Comparison of ENCODE assay signal across 8 cellular contexts in genomic region chr3:172751188-172751571, GRCh38. TPM values are rescaled to one million over a fixed set of nuclear protein-coding genes. Genes with fewer than 3 reads are reported as not detected.
DNase-seq lines count a peak whose midpoint lies in the region; ATAC-seq and TF ChIP-seq lines count a peak whose summit lies in the region.

No MANE protein-coding gene starts in this region.

- H3K27ac ChIP-seq in thyroid gland, result peak overlapping the region in 2 of 3 donors; percentile 11 to 57

- ATAC-seq in left lobe of liver, result peak; percentile 25

- H3K27ac Mint-ChIP-seq in activated CD4-positive, alpha-beta T cell treated with anti-CD3 and anti-CD28 coated beads, Interleukin-2, amount 10 ng/mL, durations not matched to agents 7 days and 5 days, result peak overlapping the region; percentile 99
- H3K27ac Mint-ChIP-seq in HFFc6 (peak overlapping the region; percentile 96), MCF 10A (ENCODE audit: low read depth, unreplicated experiment) (peak overlapping the region; percentile 89)

- CTCF ChIA-PET in activated CD4-positive, alpha-beta T cell treated with anti-CD3 and anti-CD28 coated beads, Interleukin-2, amount 10 ng/mL, durations not matched to agents 7 days and 5 days (lab: Charles Lee), result interaction anchor here (0.6 to 2.3 kb wide), 8 partner anchors 15 to 448 kb away, joined by 3 to 11 read pairs (median 3); partner anchors contain the start of genes NCEH1 and TNFSF10
- CTCF ChIA-PET in MCF 10A (lab: Yijun Ruan, JAX), result interaction anchor here (0.6 to 6.5 kb wide), 11 partner anchors 20 to 424 kb away, joined by 3 to 77 read pairs (median 3); partner anchors contain the start of gene NCEH1

- peaks cover 0 to 3% of the 10 kb centered on the region in 2 donors for H3K36me3 ChIP-seq in thyroid gland

- H3K36me3 Mint-ChIP-seq in activated CD4-positive, alpha-beta T cell treated with anti-CD3 and anti-CD28 coated beads, Interleukin-2, amount 10 ng/mL, durations not matched to agents 7 days and 5 days (ENCODE audit: low read depth), result peaks cover 39% of the 10 kb centered on the region
- H3K36me3 Mint-ChIP-seq in HFFc6 (ENCODE audit: low read depth) (peaks cover 29% of the 10 kb centered on the region), MCF 10A (ENCODE audit: insufficient read depth, unreplicated experiment) (peaks cover 6% of the 10 kb centered on the region)

- peaks cover 3% of the 10 kb centered on the region for H3K27me3 Mint-ChIP-seq in activated CD4-positive, alpha-beta T cell treated with anti-CD3 and anti-CD28 coated beads, Interleukin-2, amount 10 ng/mL, durations not matched to agents 7 days and 5 days
- H3K27me3 Mint-ChIP-seq in HFFc6 (ENCODE audit: insufficient read depth) (no peaks in the 10 kb centered on the region; the same call in 1 of the 2 replicates), MCF 10A (ENCODE audit: insufficient read depth, unreplicated experiment) (no peaks in the 10 kb centered on the region)

- peak overlapping the region; percentile 57 to 74 (median 63) for H3K4me3 ChIP-seq in thyroid gland (replicated peaks in 1 of 3)

- peaks cover 45% of the 10 kb centered on the region for H3K4me1 Mint-ChIP-seq in activated CD4-positive, alpha-beta T cell treated with anti-CD3 and anti-CD28 coated beads, Interleukin-2, amount 10 ng/mL, durations not matched to agents 7 days and 5 days
- peaks cover 71% of the 10 kb centered on the region for H3K4me1 Mint-ChIP-seq in HFFc6 (ENCODE audit: low read depth)
- H3K4me1 Mint-ChIP-seq in MCF 10A (ENCODE audit: insufficient read depth, unreplicated experiment), result peaks cover 47% of the 10 kb centered on the region

- H3K27me3 ChIP-seq in thyroid gland, result no peaks in the 10 kb centered on the region

- BruUV-seq in MCF 10A (replicated peaks; lab: Mats Ljungman, UMichigan), result no TSS peak

- TF ChIP-seq POLR2A in thyroid gland (IDR thresholded peaks at IDR 0.05), result no peak

- peak; percentile 17 for DNase-seq in activated CD4-positive, alpha-beta T cell treated with anti-CD3 and anti-CD28 coated beads, Interleukin-2, amount 10 ng/mL, durations not matched to agents 7 days and 5 days
- DNase-seq in activated CD4-positive, alpha-beta T cell treated with anti-CD3 and anti-CD28 coated beads, Interleukin-2, amount 50 U/mL, for 48 hours, result no peak
- peak; percentile 3 for DNase-seq in HFFc6
- DNase-seq in NOMO-1 treated with DMSO at 0.1 percent for 48 hours (lab: John Stamatoyannopoulos, UW; ENCODE audit: unreplicated experiment), result peak; percentile 78
- DNase-seq in MCF 10A (ENCODE audit: unreplicated experiment), result peak; percentile 40
- DNase-seq in left lobe of liver (ENCODE audit: low spot score), result no peak
- no peak for DNase-seq in thyroid gland
- no peak for DNase-seq in GM19240 (ENCODE audit: insufficient read length, low spot score)

- no peaks in the 10 kb centered on the region for H3K9me3 Mint-ChIP-seq in activated CD4-positive, alpha-beta T cell treated with anti-CD3 and anti-CD28 coated beads, Interleukin-2, amount 10 ng/mL, durations not matched to agents 7 days and 5 days
- H3K9me3 Mint-ChIP-seq in HFFc6, result no peaks in the 10 kb centered on the region
- H3K9me3 Mint-ChIP-seq in MCF 10A (ENCODE audit: unreplicated experiment), result no peaks in the 10 kb centered on the region

- POLR2A ChIA-PET in activated CD4-positive, alpha-beta T cell treated with anti-CD3 and anti-CD28 coated beads, Interleukin-2, amount 10 ng/mL, durations not matched to agents 7 days and 5 days (lab: Charles Lee), result no interaction called here
- POLR2A ChIA-PET in MCF 10A (lab: Yijun Ruan, JAX), result interaction anchor here (0.7 to 6.4 kb wide), 16 partner anchors 10 to 375 kb away, joined by 3 to 89 read pairs (median 7); partner anchors contain the start of gene NCEH1

- H3K9me3 ChIP-seq in thyroid gland, result no peaks in the 10 kb centered on the region

- TF ChIP-seq CTCF in HFFc6 (IDR thresholded peaks at IDR 0.05) (no peak), MCF 10A (IDR thresholded peaks at IDR 0.05; ENCODE audit: unreplicated experiment) (no peak), thyroid gland (IDR thresholded peaks at IDR 0.05) (no peak)

- intact Hi-C loops in MCF 10A (cut with micrococcal nuclease), result no loop called here
- intact Hi-C loops in thyroid gland (cut with DNase I), result no loop called here

- WGBS in thyroid gland, 2 donors, result 1% methylated on average over 13 of the region's 13 CpGs

- H3K4me3 Mint-ChIP-seq in activated CD4-positive, alpha-beta T cell treated with anti-CD3 and anti-CD28 coated beads, Interleukin-2, amount 10 ng/mL, durations not matched to agents 7 days and 5 days, result peak overlapping the region; percentile 95
- H3K4me3 Mint-ChIP-seq in HFFc6 (peak overlapping the region; percentile 90), MCF 10A (ENCODE audit: unreplicated experiment) (peak overlapping the region; percentile 78)

- peaks cover 5 to 6% of the 10 kb centered on the region in 2 donors for H3K4me1 ChIP-seq in thyroid gland

RNA-seq across cellular contexts. Expression of gene ECT2, which starts 0.7 kb away (rescaled TPM):
- 10 to 100 TPM; 56.0 to 60.2 TPM for total RNA-seq in activated CD4-positive, alpha-beta T cell treated with anti-CD3 and anti-CD28 coated beads, Interleukin-2, amount 10 ng/mL, durations not matched to agents 7 days and 5 days
- 10 to 100 TPM; 29.1 to 62.4 (median 50.6) TPM for total RNA-seq in HFFc6 (2021; fragmentation: NEBNext Ultra II Directional; extraction: Animal tissue kit (Norgen Biotek cat#: 25700))
- 54.8 and 63.9 TPM in 2 replicates for total RNA-seq in MCF 10A (2022)
- 1.6 TPM for total RNA-seq in left lobe of liver
- total RNA-seq in thyroid gland, result 10 to 100 TPM in 1 of 4 donors, 1 to 10 TPM in 3; 6.8 to 10.7 (median 7.2) TPM

RNA-seq across cellular contexts. Expression of gene NCEH1, which starts 40.3 kb away (rescaled TPM):
- 1 to 10 TPM; 5.0 to 6.8 TPM for total RNA-seq in activated CD4-positive, alpha-beta T cell treated with anti-CD3 and anti-CD28 coated beads, Interleukin-2, amount 10 ng/mL, durations not matched to agents 7 days and 5 days
- total RNA-seq in HFFc6 (2021; fragmentation: NEBNext Ultra II Directional; extraction: Animal tissue kit (Norgen Biotek cat#: 25700)), result 10 to 100 TPM; 42.1 to 82.6 (median 76.3) TPM
- 27.8 and 28.8 TPM in 2 replicates for total RNA-seq in MCF 10A (2022)
- 1.9 TPM for total RNA-seq in left lobe of liver
- 10 to 100 TPM in 3 of 4 donors, 1 to 10 TPM in 1; 8.3 to 12.4 (median 11.0) TPM for total RNA-seq in thyroid gland

Comparison
In these comparisons a context has a peak if more than half of its experiments do, and no peak if none do; other contexts are left out.
1. DNase-seq: peak in activated CD4-positive, alpha-beta T cell treated with anti-CD3 and anti-CD28 coated beads, Interleukin-2, amount 10 ng/mL, durations not matched to agents 7 days and 5 days (single experiment), HFFc6 (single experiment), NOMO-1 treated with DMSO at 0.1 percent for 48 hours (single experiment) and MCF 10A (single experiment); none in activated CD4-positive, alpha-beta T cell treated with anti-CD3 and anti-CD28 coated beads, Interleukin-2, amount 50 U/mL, for 48 hours (0 of 2), left lobe of liver (single experiment), thyroid gland (0 of 2) and GM19240 (single experiment).
2. Peak in every context shown above with its lines, with median percentiles within 50 percentile points of each other: H3K27ac Mint-ChIP-seq and H3K4me3 Mint-ChIP-seq.